In the genomic region with DNA sequence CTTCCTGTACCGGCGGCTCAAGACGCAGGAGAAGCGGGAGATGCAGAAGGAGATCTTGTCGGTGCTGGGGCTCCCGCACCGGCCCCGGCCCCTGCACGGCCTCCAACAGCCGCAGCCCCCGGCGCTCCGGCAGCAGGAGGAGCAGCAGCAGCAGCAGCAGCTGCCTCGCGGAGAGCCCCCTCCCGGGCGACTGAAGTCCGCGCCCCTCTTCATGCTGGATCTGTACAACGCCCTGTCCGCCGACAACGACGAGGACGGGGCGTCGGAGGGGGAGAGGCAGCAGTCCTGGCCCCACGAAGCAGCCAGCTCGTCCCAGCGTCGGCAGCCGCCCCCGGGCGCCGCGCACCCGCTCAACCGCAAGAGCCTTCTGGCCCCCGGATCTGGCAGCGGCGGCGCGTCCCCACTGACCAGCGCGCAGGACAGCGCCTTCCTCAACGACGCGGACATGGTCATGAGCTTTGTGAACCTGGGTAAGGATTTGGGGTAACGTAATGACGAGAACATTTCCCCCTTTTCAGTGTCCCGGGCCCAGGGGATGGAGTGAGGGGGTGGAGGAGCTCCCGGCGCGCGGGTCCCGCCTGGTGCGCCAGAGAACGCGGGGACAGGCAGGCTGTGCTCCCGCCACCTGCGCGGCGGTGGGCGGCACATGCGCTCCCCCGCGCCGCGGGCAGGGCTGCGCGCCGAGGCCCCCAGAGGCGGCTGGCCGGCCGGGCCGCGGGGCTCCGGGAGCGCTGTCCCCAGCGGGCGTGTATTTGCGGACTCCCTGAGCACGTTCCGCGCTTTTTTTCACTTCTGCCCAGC, we compare ENCODE assay signal across 8 cellular contexts. TPM values are rescaled to one million over a fixed set of nuclear protein-coding genes. Genes with fewer than 3 reads are reported as not detected.
DNase-seq lines count a peak whose midpoint lies in the region; ATAC-seq lines count a peak whose summit lies in the region.

No MANE protein-coding gene starts in this region.

- DNase-seq in D341Med (ENCODE audit: low spot score) (peak; percentile 67), H7 (peak; percentile 82), AG08395 (ENCODE audit: low spot score) (no peak)
- DNase-seq in activated T-cell treated with anti-CD3 and anti-CD28 coated beads, Interleukin-2, amount 50 U/mL, for 48 hours: peak; percentile 23 to 39
- no peak for DNase-seq in stimulated activated naive B cell treated with anti-CD40 and anti-IgM and Interleukin-4, amounts not matched to agents 10 μg/mL and 1 μg/mL and 100 μg/mL, for 72 hours

- no peak for ATAC-seq in stimulated activated naive B cell treated with anti-CD40 and anti-IgM and Interleukin-4, amounts not matched to agents 10 μg/mL and 1 μg/mL and 100 μg/mL, for 72 hours (replicated peaks)
- ATAC-seq in HG03025 (IDR thresholded peaks at IDR 0.05; ENCODE audit: low FRiP score, unreplicated experiment): no peak
- no peak for ATAC-seq in HG03108 (IDR thresholded peaks at IDR 0.05; ENCODE audit: unreplicated experiment)

- H3K4me3 Mint-ChIP-seq in stimulated activated naive B cell treated with anti-CD40 and anti-IgM and Interleukin-4, amounts not matched to agents 10 μg/mL and 1 μg/mL and 100 μg/mL, for 72 hours: peak overlapping the region; percentile 79 to 83

- H3K4me3 ChIP-seq in H7 (ENCODE audit: insufficient read depth, low read depth, low read length): peak overlapping the region; percentile 32
- H3K4me3 ChIP-seq in iPS-11a (ENCODE audit: low read depth, low read length): peak overlapping the region; percentile 33

- peaks cover 70% of the 10 kb centered on the region for H3K27me3 ChIP-seq in H7 (ENCODE audit: control insufficient read depth, insufficient read depth, low read length)

- peaks cover 44 to 70% of the 10 kb centered on the region in 2 donors for H3K27me3 Mint-ChIP-seq in stimulated activated naive B cell treated with anti-CD40 and anti-IgM and Interleukin-4, amounts not matched to agents 10 μg/mL and 1 μg/mL and 100 μg/mL, for 72 hours

- no peaks in the 10 kb centered on the region for H3K9me3 Mint-ChIP-seq in stimulated activated naive B cell treated with anti-CD40 and anti-IgM and Interleukin-4, amounts not matched to agents 10 μg/mL and 1 μg/mL and 100 μg/mL, for 72 hours

- H3K36me3 Mint-ChIP-seq in stimulated activated naive B cell treated with anti-CD40 and anti-IgM and Interleukin-4, amounts not matched to agents 10 μg/mL and 1 μg/mL and 100 μg/mL, for 72 hours: peaks cover 0 to 3% of the 10 kb centered on the region in 2 donors

- H3K36me3 ChIP-seq in H7 (replicated peaks; ENCODE audit: control insufficient read depth, insufficient read depth, low read length): no peaks in the 10 kb centered on the region

- peaks cover 23 to 41% of the 10 kb centered on the region in 2 donors for H3K4me1 Mint-ChIP-seq in stimulated activated naive B cell treated with anti-CD40 and anti-IgM and Interleukin-4, amounts not matched to agents 10 μg/mL and 1 μg/mL and 100 μg/mL, for 72 hours

- H3K27ac Mint-ChIP-seq in stimulated activated naive B cell treated with anti-CD40 and anti-IgM and Interleukin-4, amounts not matched to agents 10 μg/mL and 1 μg/mL and 100 μg/mL, for 72 hours: peak overlapping the region; percentile 62

RNA-seq across cellular contexts. Expression of gene BMP6, which starts 1.5 kb away (rescaled TPM):
- total RNA-seq in H7 (2014; rRNA removed; shearing (Covaris generic)): 0.37 and 0.73 TPM in 2 replicates

Comparison
In these comparisons a context has a peak if more than half of its experiments do, and no peak if none do; other contexts are left out.
1. DNase-seq: peak in D341Med (single experiment), H7 (single experiment) and activated T-cell treated with anti-CD3 and anti-CD28 coated beads, Interleukin-2, amount 50 U/mL, for 48 hours (2 of 2); none in stimulated activated naive B cell treated with anti-CD40 and anti-IgM and Interleukin-4, amounts not matched to agents 10 μg/mL and 1 μg/mL and 100 μg/mL, for 72 hours (single experiment) and AG08395 (single experiment).